In the genomic region with DNA sequence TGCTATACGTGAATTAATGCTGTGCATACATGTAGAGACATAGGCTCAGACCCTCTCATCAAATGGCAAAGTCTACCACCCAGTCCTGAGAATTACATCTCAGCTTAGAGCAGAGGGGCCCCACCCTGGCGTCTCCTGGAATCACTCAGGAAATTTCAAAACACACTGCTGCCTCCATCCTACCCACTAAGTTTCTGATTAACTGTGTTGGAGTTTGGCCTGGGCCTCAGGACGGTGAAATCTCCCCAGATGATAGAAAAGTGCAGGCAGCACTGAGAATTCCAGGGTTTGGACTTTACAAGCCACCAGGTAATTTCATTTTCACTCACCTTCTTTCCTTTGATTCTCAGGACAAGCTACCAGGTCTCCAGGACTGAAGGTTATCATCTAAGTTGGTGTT, we compare ENCODE assay signal across 13 cellular contexts. TPM values are rescaled to one million over a fixed set of nuclear protein-coding genes. Genes with fewer than 3 reads are reported as not detected.
A peak's percentile ranks its signal among the peaks of the same experiment; 100 is the strongest.
DNase-seq lines count a peak whose midpoint lies in the region; ATAC-seq and TF ChIP-seq lines count a peak whose summit lies in the region.
"Had no signal": no experiment of that assay in that cellular context is flagged by ENCODE, and none has a peak within 500 bp of the region (broad histone marks: within the 10 kb centered on the region; RNA-seq: fewer than 3 reads in every experiment).

No MANE protein-coding gene starts in this region.

- H3K4me3 ChIP-seq in CD8-positive, alpha-beta T cell (ENCODE audit: low read depth, low read length), result no peak overlapping the region

- POLR2A ChIA-PET in CD8-positive, alpha-beta T cell (lab: Charles Lee), result interaction anchor here (1.0 to 5.1 kb wide), 4 partner anchors 11 to 72 kb away, joined by 3 to 108 read pairs (median 5); partner anchors contain the start of gene TMSB4X
- POLR2A ChIA-PET in activated CD8-positive, alpha-beta T cell treated with anti-CD3 and anti-CD28 coated beads, Interleukin-2, amount 10 ng/mL, durations not matched to agents 7 days and 5 days (lab: Charles Lee), result interaction anchor here (1.3 kb wide), 1 partner anchor 13 kb away, joined by 3 read pairs; no protein-coding TSS in a partner anchor

- H3K27ac Mint-ChIP-seq in activated naive CD4-positive, alpha-beta T cell treated with anti-CD3 and anti-CD28 coated beads, Interleukin-2, amount 50 U/mL, for 24 hours, result peak overlapping the region; percentile 46
- H3K27ac Mint-ChIP-seq in CD8-positive, alpha-beta T cell, result peak overlapping the region; percentile 70
- H3K27ac Mint-ChIP-seq in activated CD8-positive, alpha-beta T cell treated with anti-CD3 and anti-CD28 coated beads, Interleukin-2, amount 10 ng/mL, durations not matched to agents 7 days and 5 days, result peak overlapping the region; percentile 40
- peak overlapping the region; percentile 62 to 86 for H3K27ac Mint-ChIP-seq in natural killer cell treated with Interleukin-12 subunit alpha and Interleukin-12 subunit beta and Interleukin-15 and Interleukin-18, amount 100 ng/mL, for 72 hours

- peaks cover 64% of the 10 kb centered on the region for H3K4me1 ChIP-seq in CD8-positive, alpha-beta T cell (ENCODE audit: insufficient read depth, low read length)

- H3K36me3 Mint-ChIP-seq in activated naive CD4-positive, alpha-beta T cell treated with anti-CD3 and anti-CD28 coated beads, Interleukin-2, amount 50 U/mL, for 24 hours, result no peaks in the 10 kb centered on the region
- H3K36me3 Mint-ChIP-seq in CD8-positive, alpha-beta T cell, result no peaks in the 10 kb centered on the region
- peaks cover 17% of the 10 kb centered on the region for H3K36me3 Mint-ChIP-seq in activated CD8-positive, alpha-beta T cell treated with anti-CD3 and anti-CD28 coated beads, Interleukin-2, amount 10 ng/mL, durations not matched to agents 7 days and 5 days (ENCODE audit: low read depth)
- peaks cover 6% of the 10 kb centered on the region for H3K36me3 Mint-ChIP-seq in natural killer cell treated with Interleukin-12 subunit alpha and Interleukin-12 subunit beta and Interleukin-15 and Interleukin-18, amount 100 ng/mL, for 72 hours

- no peaks in the 10 kb centered on the region for H3K36me3 ChIP-seq in CD8-positive, alpha-beta T cell (ENCODE audit: insufficient read depth, low read length)

- no peaks in the 10 kb centered on the region for H3K27me3 Mint-ChIP-seq in activated naive CD4-positive, alpha-beta T cell treated with anti-CD3 and anti-CD28 coated beads, Interleukin-2, amount 50 U/mL, for 24 hours
- H3K27me3 Mint-ChIP-seq in CD8-positive, alpha-beta T cell (ENCODE audit: low read depth), result no peaks in the 10 kb centered on the region
- no peaks in the 10 kb centered on the region for H3K27me3 Mint-ChIP-seq in activated CD8-positive, alpha-beta T cell treated with anti-CD3 and anti-CD28 coated beads, Interleukin-2, amount 10 ng/mL, durations not matched to agents 7 days and 5 days (ENCODE audit: low read depth)
- peaks cover 0 to 6% of the 10 kb centered on the region in 2 donors for H3K27me3 Mint-ChIP-seq in natural killer cell treated with Interleukin-12 subunit alpha and Interleukin-12 subunit beta and Interleukin-15 and Interleukin-18, amount 100 ng/mL, for 72 hours

- DNase-seq in activated naive CD4-positive, alpha-beta T cell treated with Interleukin-2 at 50 U/mL for 16 hours, result no peak
- DNase-seq in CD8-positive, alpha-beta T cell, result no peak
- no peak for DNase-seq in activated CD8-positive, alpha-beta T cell treated with anti-CD3 and anti-CD28 coated beads, Interleukin-2, amount 10 ng/mL, durations not matched to agents 7 days and 5 days
- no peak for DNase-seq in natural killer cell treated with Interleukin-12 subunit alpha and Interleukin-12 subunit beta and Interleukin-15 and Interleukin-18, amount 100 ng/mL, for 72 hours (ENCODE audit: low spot score)
- DNase-seq in NCI-H226, result no peak
- DNase-seq in NCI-H2029 treated with DMSO at 0.1 percent for 48 hours (lab: John Stamatoyannopoulos, UW), result no peak
- DNase-seq: COR-L47, H7, NCI-H1105 treated with DMSO at 0.1 percent for 48 hours, NCI-H1930, NCI-H510A treated with DMSO at 0.1 percent for 48 hours had no signal

- intact Hi-C loops in CD8-positive, alpha-beta T cell (cut with DNase I, micrococcal nuclease), result no loop called here

- no peak for ATAC-seq in CD8-positive, alpha-beta T cell
- no peak for ATAC-seq in activated CD8-positive, alpha-beta T cell treated with anti-CD3 and anti-CD28 coated beads, Interleukin-2, amount 10 ng/mL, durations not matched to agents 7 days and 5 days
- no peak for ATAC-seq in natural killer cell treated with Interleukin-12 subunit alpha and Interleukin-12 subunit beta and Interleukin-15 and Interleukin-18, amount 100 ng/mL, for 72 hours
- no peak for ATAC-seq in GM21619 (IDR thresholded peaks at IDR 0.05; ENCODE audit: unreplicated experiment)

- no peaks in the 10 kb centered on the region for H3K9me3 ChIP-seq in CD8-positive, alpha-beta T cell (ENCODE audit: low read length)

- no peaks in the 10 kb centered on the region for H3K9me3 Mint-ChIP-seq in activated naive CD4-positive, alpha-beta T cell treated with anti-CD3 and anti-CD28 coated beads, Interleukin-2, amount 50 U/mL, for 24 hours
- no peaks in the 10 kb centered on the region for H3K9me3 Mint-ChIP-seq in CD8-positive, alpha-beta T cell
- H3K9me3 Mint-ChIP-seq in activated CD8-positive, alpha-beta T cell treated with anti-CD3 and anti-CD28 coated beads, Interleukin-2, amount 10 ng/mL, durations not matched to agents 7 days and 5 days (ENCODE audit: insufficient read depth), result peaks cover 3% of the 10 kb centered on the region
- H3K9me3 Mint-ChIP-seq in natural killer cell treated with Interleukin-12 subunit alpha and Interleukin-12 subunit beta and Interleukin-15 and Interleukin-18, amount 100 ng/mL, for 72 hours, result peaks cover 3% of the 10 kb centered on the region

- no peaks in the 10 kb centered on the region for H3K27me3 ChIP-seq in CD8-positive, alpha-beta T cell (ENCODE audit: insufficient read depth, low read length)

- peaks cover 64% of the 10 kb centered on the region for H3K4me1 Mint-ChIP-seq in activated naive CD4-positive, alpha-beta T cell treated with anti-CD3 and anti-CD28 coated beads, Interleukin-2, amount 50 U/mL, for 24 hours
- H3K4me1 Mint-ChIP-seq in CD8-positive, alpha-beta T cell (ENCODE audit: low read depth), result peaks cover 62% of the 10 kb centered on the region
- H3K4me1 Mint-ChIP-seq in activated CD8-positive, alpha-beta T cell treated with anti-CD3 and anti-CD28 coated beads, Interleukin-2, amount 10 ng/mL, durations not matched to agents 7 days and 5 days (ENCODE audit: low read depth), result peaks cover 52% of the 10 kb centered on the region
- H3K4me1 Mint-ChIP-seq in natural killer cell treated with Interleukin-12 subunit alpha and Interleukin-12 subunit beta and Interleukin-15 and Interleukin-18, amount 100 ng/mL, for 72 hours (ENCODE audit: low read depth in 2 of 2), result peaks cover 28 to 42% of the 10 kb centered on the region in 2 donors

- no peak overlapping the region for H3K4me3 Mint-ChIP-seq in activated naive CD4-positive, alpha-beta T cell treated with anti-CD3 and anti-CD28 coated beads, Interleukin-2, amount 50 U/mL, for 24 hours
- no peak overlapping the region for H3K4me3 Mint-ChIP-seq in CD8-positive, alpha-beta T cell
- H3K4me3 Mint-ChIP-seq in activated CD8-positive, alpha-beta T cell treated with anti-CD3 and anti-CD28 coated beads, Interleukin-2, amount 10 ng/mL, durations not matched to agents 7 days and 5 days, result no peak overlapping the region
- H3K4me3 Mint-ChIP-seq in natural killer cell treated with Interleukin-12 subunit alpha and Interleukin-12 subunit beta and Interleukin-15 and Interleukin-18, amount 100 ng/mL, for 72 hours, result no peak overlapping the region

- H3K27ac ChIP-seq in CD8-positive, alpha-beta T cell (ENCODE audit: low read depth, low read length), result no peak overlapping the region

- CTCF ChIA-PET in CD8-positive, alpha-beta T cell (lab: Charles Lee), result interaction anchor here (1.2 kb wide), 1 partner anchor 39 kb away, joined by 4 read pairs; no protein-coding TSS in a partner anchor
- CTCF ChIA-PET in activated CD8-positive, alpha-beta T cell treated with anti-CD3 and anti-CD28 coated beads, Interleukin-2, amount 10 ng/mL, durations not matched to agents 7 days and 5 days (lab: Charles Lee), result interaction anchor here (0.9 kb wide), 1 partner anchor 40 kb away, joined by 3 read pairs; no protein-coding TSS in a partner anchor

- no peak for TF ChIP-seq CTCF in CD8-positive, alpha-beta T cell (IDR thresholded peaks at IDR 0.05)

RNA-seq across cellular contexts. Expression of gene FAM9C, which starts 3.3 kb away (rescaled TPM):
- total RNA-seq in CD8-positive, alpha-beta T cell, result not detected
- not detected for total RNA-seq in activated CD8-positive, alpha-beta T cell treated with anti-CD3 and anti-CD28 coated beads, Interleukin-2, amount 10 ng/mL, durations not matched to agents 7 days and 5 days
- total RNA-seq in natural killer cell treated with Interleukin-12 subunit alpha and Interleukin-12 subunit beta and Interleukin-15 and Interleukin-18, amount 100 ng/mL, for 72 hours, result not detected
